11 cellular contexts compared by ENCODE assay signal in the genomic region with DNA sequence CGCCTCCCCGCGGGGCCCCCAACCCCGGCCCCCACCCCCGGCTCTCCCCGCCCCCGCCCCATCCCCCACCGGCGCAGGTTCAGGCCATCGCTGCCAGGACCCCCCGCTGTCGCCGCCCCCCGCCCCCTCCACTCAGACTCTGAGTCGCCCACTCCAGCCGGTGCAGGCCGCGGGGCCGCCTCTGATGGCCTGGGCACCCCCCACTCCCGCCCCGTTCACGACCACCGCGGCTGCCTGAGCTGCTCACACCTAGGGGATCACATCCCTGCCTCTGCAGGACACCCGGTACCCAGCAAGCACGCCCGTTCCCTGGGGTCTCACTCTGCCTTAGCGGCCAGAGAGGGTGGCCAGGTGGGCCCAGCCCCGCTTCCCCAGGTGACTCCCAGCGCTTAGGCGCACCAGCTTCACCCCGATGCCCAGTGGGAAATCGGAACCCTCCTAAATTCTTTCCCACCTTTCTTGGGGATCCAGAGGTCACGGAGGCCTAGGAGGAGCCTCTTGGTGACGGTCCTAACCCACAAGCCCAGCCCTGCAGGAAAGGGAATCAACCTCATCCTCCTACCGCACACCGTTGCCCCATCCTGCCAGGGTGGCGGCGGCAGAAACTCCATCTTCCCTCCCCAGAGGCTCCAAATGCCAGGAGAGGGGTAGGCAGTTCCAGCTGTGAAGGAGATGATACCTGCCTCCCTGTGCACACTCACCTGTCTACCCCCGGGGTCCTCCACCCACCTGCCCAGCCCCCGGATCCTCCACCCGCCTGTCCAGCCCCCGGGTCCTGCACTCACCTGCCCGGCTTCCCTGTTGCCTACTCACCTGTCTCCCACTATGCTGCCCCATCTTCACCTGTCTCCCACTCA. TPM values are rescaled to one million over a fixed set of nuclear protein-coding genes. Genes with fewer than 3 reads are reported as not detected.
DNase-seq lines count a peak whose midpoint lies in the region; ATAC-seq and TF ChIP-seq lines count a peak whose summit lies in the region.
"Had no signal": no experiment of that assay in that cellular context is flagged by ENCODE, and none has a peak within 500 bp of the region (broad histone marks: within the 10 kb centered on the region; RNA-seq: fewer than 3 reads in every experiment).

No MANE protein-coding gene starts in this region.

- intact Hi-C loops in colonic mucosa (cut with DNase I), result no loop called here

- H3K4me3 ChIP-seq in colonic mucosa, result no peak overlapping the region

- H3K9me3 Mint-ChIP-seq in activated CD4-positive, alpha-beta T cell treated with anti-CD3 and anti-CD28 coated beads, Interleukin-2, amount 10 ng/mL, durations not matched to agents 7 days and 5 days, result no peaks in the 10 kb centered on the region
- no peaks in the 10 kb centered on the region for H3K9me3 Mint-ChIP-seq in activated naive CD8-positive, alpha-beta T cell (ENCODE audit: low read depth)
- H3K9me3 Mint-ChIP-seq in immature natural killer cell, result peaks cover 0 to 3% (median 0%) of the 10 kb centered on the region in 6 donors
- peaks cover 0 to 1% of the 10 kb centered on the region in 2 donors for H3K9me3 Mint-ChIP-seq in stimulated activated naive B cell treated with anti-CD40 and anti-IgM and Interleukin-4, amounts not matched to agents 10 μg/mL and 1 μg/mL and 100 μg/mL, for 72 hours

- H3K4me3 Mint-ChIP-seq in activated CD4-positive, alpha-beta T cell treated with anti-CD3 and anti-CD28 coated beads, Interleukin-2, amount 10 ng/mL, durations not matched to agents 7 days and 5 days, result peak overlapping the region; percentile 52
- H3K4me3 Mint-ChIP-seq in activated naive CD8-positive, alpha-beta T cell, result peak overlapping the region; percentile 87
- peak overlapping the region in 3 of 5 donors; percentile 39 to 46 (median 42) for H3K4me3 Mint-ChIP-seq in immature natural killer cell
- peak overlapping the region; percentile 74 to 76 for H3K4me3 Mint-ChIP-seq in stimulated activated naive B cell treated with anti-CD40 and anti-IgM and Interleukin-4, amounts not matched to agents 10 μg/mL and 1 μg/mL and 100 μg/mL, for 72 hours

- H3K27me3 Mint-ChIP-seq in activated CD4-positive, alpha-beta T cell treated with anti-CD3 and anti-CD28 coated beads, Interleukin-2, amount 10 ng/mL, durations not matched to agents 7 days and 5 days, result no peaks in the 10 kb centered on the region
- H3K27me3 Mint-ChIP-seq in activated naive CD8-positive, alpha-beta T cell, result no peaks in the 10 kb centered on the region
- H3K27me3 Mint-ChIP-seq in immature natural killer cell (ENCODE audit: low read depth in 3 of 3), result peaks cover 2 to 6% (median 2%) of the 10 kb centered on the region in 3 donors
- H3K27me3 Mint-ChIP-seq in stimulated activated naive B cell treated with anti-CD40 and anti-IgM and Interleukin-4, amounts not matched to agents 10 μg/mL and 1 μg/mL and 100 μg/mL, for 72 hours, result peaks cover 17 to 19% of the 10 kb centered on the region in 2 donors

- no peak for TF ChIP-seq CTCF in colonic mucosa (IDR thresholded peaks at IDR 0.05)

- no peak overlapping the region for H3K9ac ChIP-seq in colonic mucosa (ENCODE audit: low read depth in 2 of 2, low read length in 2 of 2)

- H3K27me3 ChIP-seq in colonic mucosa, result no peaks in the 10 kb centered on the region

- peaks cover 8% of the 10 kb centered on the region for H3K36me3 Mint-ChIP-seq in activated CD4-positive, alpha-beta T cell treated with anti-CD3 and anti-CD28 coated beads, Interleukin-2, amount 10 ng/mL, durations not matched to agents 7 days and 5 days (ENCODE audit: low read depth)
- peaks cover 10% of the 10 kb centered on the region for H3K36me3 Mint-ChIP-seq in activated naive CD8-positive, alpha-beta T cell
- H3K36me3 Mint-ChIP-seq in immature natural killer cell, result peaks cover 0 to 5% (median 4%) of the 10 kb centered on the region in 3 donors
- H3K36me3 Mint-ChIP-seq in stimulated activated naive B cell treated with anti-CD40 and anti-IgM and Interleukin-4, amounts not matched to agents 10 μg/mL and 1 μg/mL and 100 μg/mL, for 72 hours, result peaks cover 46 to 62% of the 10 kb centered on the region in 2 donors

- no peak overlapping the region for H3K27ac ChIP-seq in colonic mucosa

- peak in 1 of 2 donors; percentile 27 for ATAC-seq in stimulated activated naive B cell treated with anti-CD40 and anti-IgM and Interleukin-4, amounts not matched to agents 10 μg/mL and 1 μg/mL and 100 μg/mL, for 72 hours (replicated peaks)
- ATAC-seq in GM21390 (IDR thresholded peaks at IDR 0.05; ENCODE audit: unreplicated experiment), result no peak

- no peaks in the 10 kb centered on the region for H3K9me3 ChIP-seq in colonic mucosa

- DNase-seq in activated CD4-positive, alpha-beta T cell treated with anti-CD3 and anti-CD28 coated beads, Interleukin-2, amount 10 ng/mL, durations not matched to agents 7 days and 5 days, result no peak
- DNase-seq in activated CD4-positive, alpha-beta T cell treated with anti-CD3 and anti-CD28 coated beads, Interleukin-2, amount 50 U/mL, for 4 hours, result no peak
- DNase-seq in immature natural killer cell (no peak), colonic mucosa (no peak)
- no peak for DNase-seq in stimulated activated naive B cell treated with anti-CD40 and anti-IgM and Interleukin-4, amounts not matched to agents 10 μg/mL and 1 μg/mL and 100 μg/mL, for 72 hours
- DNase-seq in effector CD8-positive, alpha-beta T cell (lab: John Stamatoyannopoulos, UW), result no peak
- DNase-seq: cortex of kidney, HCEC 1CT, NCI-H524 treated with DMSO at 0.1 percent for 48 hours had no signal

- peaks cover 6% of the 10 kb centered on the region for H3K4me1 Mint-ChIP-seq in activated CD4-positive, alpha-beta T cell treated with anti-CD3 and anti-CD28 coated beads, Interleukin-2, amount 10 ng/mL, durations not matched to agents 7 days and 5 days
- peaks cover 31% of the 10 kb centered on the region for H3K4me1 Mint-ChIP-seq in activated naive CD8-positive, alpha-beta T cell (ENCODE audit: low read depth)
- H3K4me1 Mint-ChIP-seq in immature natural killer cell, result peaks cover 0 to 5% of the 10 kb centered on the region in 2 donors
- peaks cover 28 to 40% of the 10 kb centered on the region in 2 donors for H3K4me1 Mint-ChIP-seq in stimulated activated naive B cell treated with anti-CD40 and anti-IgM and Interleukin-4, amounts not matched to agents 10 μg/mL and 1 μg/mL and 100 μg/mL, for 72 hours

- CTCF ChIA-PET in activated CD4-positive, alpha-beta T cell treated with anti-CD3 and anti-CD28 coated beads, Interleukin-2, amount 10 ng/mL, durations not matched to agents 7 days and 5 days (lab: Charles Lee), result no interaction called here

- H3K36me3 ChIP-seq in colonic mucosa, result no peaks in the 10 kb centered on the region

- peak overlapping the region; percentile 41 for H3K27ac Mint-ChIP-seq in activated CD4-positive, alpha-beta T cell treated with anti-CD3 and anti-CD28 coated beads, Interleukin-2, amount 10 ng/mL, durations not matched to agents 7 days and 5 days
- peak overlapping the region; percentile 75 for H3K27ac Mint-ChIP-seq in activated naive CD8-positive, alpha-beta T cell
- no peak overlapping the region for H3K27ac Mint-ChIP-seq in immature natural killer cell
- H3K27ac Mint-ChIP-seq in stimulated activated naive B cell treated with anti-CD40 and anti-IgM and Interleukin-4, amounts not matched to agents 10 μg/mL and 1 μg/mL and 100 μg/mL, for 72 hours, result peak overlapping the region; percentile 37

- no peaks in the 10 kb centered on the region for H3K4me1 ChIP-seq in colonic mucosa

- POLR2A ChIA-PET in activated CD4-positive, alpha-beta T cell treated with anti-CD3 and anti-CD28 coated beads, Interleukin-2, amount 10 ng/mL, durations not matched to agents 7 days and 5 days (lab: Charles Lee), result no interaction called here

RNA-seq across cellular contexts. Expression of gene DNAAF5, which starts 13.7 kb away (rescaled TPM):
- 10 to 100 TPM; 21.0 to 23.8 TPM for total RNA-seq in activated CD4-positive, alpha-beta T cell treated with anti-CD3 and anti-CD28 coated beads, Interleukin-2, amount 10 ng/mL, durations not matched to agents 7 days and 5 days
- polyA plus RNA-seq in immature natural killer cell, result 1 to 10 TPM in 2 of 3 donors, under 1 TPM in 1; 0.45 to 1.4 (median 1.3) TPM
- total RNA-seq in colonic mucosa, result 10 to 100 TPM; 31.0 to 54.9 TPM

RNA-seq across cellular contexts. Expression of gene PRKAR1B, which starts 14.3 kb away (rescaled TPM):
- total RNA-seq in activated CD4-positive, alpha-beta T cell treated with anti-CD3 and anti-CD28 coated beads, Interleukin-2, amount 10 ng/mL, durations not matched to agents 7 days and 5 days, result 10 to 100 TPM; 29.8 to 32.5 TPM
- polyA plus RNA-seq in immature natural killer cell, result 1 to 10 TPM; 3.0 to 6.1 (median 3.9) TPM
- 10 to 100 TPM; 19.2 to 32.8 TPM for total RNA-seq in colonic mucosa

Comparison
In these comparisons a context has a peak if more than half of its experiments do, and no peak if none do; other contexts are left out.
1. H3K27ac Mint-ChIP-seq: peak in activated CD4-positive, alpha-beta T cell treated with anti-CD3 and anti-CD28 coated beads, Interleukin-2, amount 10 ng/mL, durations not matched to agents 7 days and 5 days (single experiment), activated naive CD8-positive, alpha-beta T cell (single experiment) and stimulated activated naive B cell treated with anti-CD40 and anti-IgM and Interleukin-4, amounts not matched to agents 10 μg/mL and 1 μg/mL and 100 μg/mL, for 72 hours (single experiment); none in immature natural killer cell (0 of 6).
2. Peak in every context shown above with its lines, with median percentiles within 50 percentile points of each other: H3K4me3 Mint-ChIP-seq.